ENCODE assay signal across 13 cellular contexts in genomic region chr21:46633561-46633960, GRCh38. TPM values are rescaled to one million over a fixed set of nuclear protein-coding genes. Genes with fewer than 3 reads are reported as not detected.
A peak's percentile ranks its signal among the peaks of the same experiment; 100 is the strongest.
DNase-seq lines count a peak whose midpoint lies in the region; ATAC-seq and TF ChIP-seq lines count a peak whose summit lies in the region.
"Had no signal": no experiment of that assay in that cellular context is flagged by ENCODE, and none has a peak within 500 bp of the region (broad histone marks: within the 10 kb centered on the region; RNA-seq: fewer than 3 reads in every experiment).

No MANE protein-coding gene starts in this region.

- H2AFZ ChIP-seq in hepatocyte, result no peak overlapping the region

- H3K27ac ChIP-seq in hepatocyte, result peak overlapping the region; percentile 98

- peaks cover 10% of the 10 kb centered on the region for H4K20me1 ChIP-seq in hepatocyte (ENCODE audit: insufficient read depth, poor library complexity, severe bottlenecking)

- H3K79me2 ChIP-seq in hepatocyte, result peaks cover 27% of the 10 kb centered on the region

- no peak for TF ChIP-seq CTCF in activated CD8-positive, alpha-beta T cell treated with anti-CD3 and anti-CD28 coated beads for 36 hours (IDR thresholded peaks at IDR 0.05)
- no peak for TF ChIP-seq CTCF in hepatocyte (IDR thresholded peaks at IDR 0.05; ENCODE audit: poor library complexity)
- no peak for TF ChIP-seq CTCF in type B pancreatic cell (conservative IDR thresholded peaks at IDR 0.05)
- no peak for TF ChIP-seq CTCF in HFFc6 (IDR thresholded peaks at IDR 0.05)

- peaks cover 26% of the 10 kb centered on the region for H3K4me1 ChIP-seq in hepatocyte (ENCODE audit: insufficient read depth)

- H3K36me3 Mint-ChIP-seq in activated CD8-positive, alpha-beta T cell treated with anti-CD3 and anti-CD28 coated beads for 36 hours (ENCODE audit: low read depth), result peaks cover 8% of the 10 kb centered on the region
- H3K36me3 Mint-ChIP-seq in type B pancreatic cell (peaks cover 4% of the 10 kb centered on the region), HFFc6 (ENCODE audit: low read depth) (peaks cover 14% of the 10 kb centered on the region)

- peak in 5 of 6 experiments; percentile 37 to 85 (median 64) for DNase-seq in stimulated activated naive CD4-positive, alpha-beta T cell (lab: John Stamatoyannopoulos, UW)
- DNase-seq in stimulated activated naive CD4-positive, alpha-beta T cell treated with Interleukin-2 at 50 U/mL for 16 hours (lab: John Stamatoyannopoulos, UW), result no peak
- peak; percentile 39 for DNase-seq in activated CD8-positive, alpha-beta T cell treated with anti-CD3 and anti-CD28 coated beads for 36 hours
- DNase-seq in hepatocyte (ENCODE audit: low spot score), result no peak
- DNase-seq in type B pancreatic cell (ENCODE audit: extremely low spot score, unreplicated experiment), result no peak
- no peak for DNase-seq in NCI-H1105 treated with DMSO at 0.1 percent for 48 hours (lab: John Stamatoyannopoulos, UW)
- DNase-seq in NCI-H2171 treated with DMSO at 0.1 percent for 48 hours (lab: John Stamatoyannopoulos, UW), result no peak
- DNase-seq in HFFc6, result no peak
- DNase-seq: mammary epithelial cell, occipital lobe, T1000, uterus had no signal

- H3K4me2 ChIP-seq in hepatocyte, result no peak overlapping the region

- H3K27ac Mint-ChIP-seq in activated CD8-positive, alpha-beta T cell treated with anti-CD3 and anti-CD28 coated beads for 36 hours, result peak overlapping the region; percentile 97
- H3K27ac Mint-ChIP-seq in type B pancreatic cell, result no peak overlapping the region
- no peak overlapping the region for H3K27ac Mint-ChIP-seq in HFFc6

- no peaks in the 10 kb centered on the region for H3K9me2 ChIP-seq in hepatocyte (replicated peaks; ENCODE audit: insufficient read depth)

- H3K4me3 Mint-ChIP-seq in activated CD8-positive, alpha-beta T cell treated with anti-CD3 and anti-CD28 coated beads for 36 hours, result peak overlapping the region; percentile 93
- H3K4me3 Mint-ChIP-seq in type B pancreatic cell (peak overlapping the region; percentile 51), HFFc6 (no peak overlapping the region)

- 78% methylated on average over 5 of the region's 5 CpGs for WGBS in hepatocyte (ENCODE audit: low lambda C conversion rate, missing lambda C conversion rate)

- H3K36me3 ChIP-seq in hepatocyte (replicated peaks; ENCODE audit: insufficient read depth, low read depth), result no peaks in the 10 kb centered on the region
- H3K36me3 ChIP-seq: uterus had no signal

- POLR2A ChIA-PET in activated CD8-positive, alpha-beta T cell treated with anti-CD3 and anti-CD28 coated beads for 36 hours (lab: Charles Lee), result interaction anchor here (0.9 to 7.4 kb wide), 8 partner anchors 13 to 177 kb away, joined by 3 to 52 read pairs (median 8); partner anchors contain the start of gene DIP2A

- intact Hi-C loops in activated CD8-positive, alpha-beta T cell treated with anti-CD3 and anti-CD28 coated beads for 36 hours (cut with micrococcal nuclease), result no loop called here

- H3K4me1 Mint-ChIP-seq in activated CD8-positive, alpha-beta T cell treated with anti-CD3 and anti-CD28 coated beads for 36 hours (ENCODE audit: low read depth), result peaks cover 53% of the 10 kb centered on the region
- H3K4me1 Mint-ChIP-seq in type B pancreatic cell (ENCODE audit: unreplicated experiment) (peaks cover 25% of the 10 kb centered on the region), HFFc6 (ENCODE audit: low read depth) (peaks cover 35% of the 10 kb centered on the region)

- H3K9me3 ChIP-seq in hepatocyte (ENCODE audit: low read depth), result no peaks in the 10 kb centered on the region
- H3K9me3 ChIP-seq: uterus had no signal

- CTCF ChIA-PET in activated CD8-positive, alpha-beta T cell treated with anti-CD3 and anti-CD28 coated beads for 36 hours (lab: Charles Lee), result interaction anchor here (1.4 to 6.4 kb wide), 4 partner anchors 10 to 80 kb away, joined by 3 to 22 read pairs (median 4); no protein-coding TSS in a partner anchor

- H3K9me3 Mint-ChIP-seq in activated CD8-positive, alpha-beta T cell treated with anti-CD3 and anti-CD28 coated beads for 36 hours, result no peaks in the 10 kb centered on the region
- H3K9me3 Mint-ChIP-seq in type B pancreatic cell, result no peaks in the 10 kb centered on the region
- H3K9me3 Mint-ChIP-seq in HFFc6, result no peaks in the 10 kb centered on the region

- no peaks in the 10 kb centered on the region for H3K27me3 Mint-ChIP-seq in activated CD8-positive, alpha-beta T cell treated with anti-CD3 and anti-CD28 coated beads for 36 hours
- H3K27me3 Mint-ChIP-seq in type B pancreatic cell, result peaks cover 4% of the 10 kb centered on the region
- peaks cover 4% of the 10 kb centered on the region; the same call in 1 of the 2 replicates for H3K27me3 Mint-ChIP-seq in HFFc6 (ENCODE audit: insufficient read depth)

- ATAC-seq in activated CD8-positive, alpha-beta T cell treated with anti-CD3 and anti-CD28 coated beads for 36 hours, result no peak

- no peak overlapping the region for H3K4me3 ChIP-seq in hepatocyte
- H3K4me3 ChIP-seq: uterus had no signal

- no peaks in the 10 kb centered on the region for H3K27me3 ChIP-seq in hepatocyte
- H3K27me3 ChIP-seq: uterus had no signal

RNA-seq across cellular contexts. Expression of gene PRMT2, which starts 1.9 kb away (rescaled TPM):
- 10 to 100 TPM; 54.4 to 58.2 TPM for total RNA-seq in activated CD8-positive, alpha-beta T cell treated with anti-CD3 and anti-CD28 coated beads for 36 hours
- total RNA-seq in hepatocyte (79.7 and 86.5 TPM in 2 replicates), type B pancreatic cell (ENCODE audit: low replicate concordance) (63.4 and 74.8 TPM in 2 replicates)
- polyA plus RNA-seq in hepatocyte, result 98.1 and 108 TPM in 2 replicates
- total RNA-seq in HFFc6 (2021; fragmentation: NEBNext Ultra II Directional; extraction: Animal tissue kit (Norgen Biotek cat#: 25700)), result 100 to 1,000 TPM in 4 of 6 experiments, 10 to 100 TPM in 2; 98.9 to 111 (median 105) TPM

RNA-seq across cellular contexts. Expression of gene S100B, which starts 28.7 kb away (rescaled TPM):
- 1 to 10 TPM; 2.7 to 3.0 TPM for total RNA-seq in activated CD8-positive, alpha-beta T cell treated with anti-CD3 and anti-CD28 coated beads for 36 hours
- not detected in 2 replicates for total RNA-seq in hepatocyte
- not detected in 2 replicates for polyA plus RNA-seq in hepatocyte
- total RNA-seq in type B pancreatic cell (ENCODE audit: low replicate concordance), result 5.5 TPM in 1 of 2 replicates, not detected in the other
- not detected for total RNA-seq in HFFc6 (2021; fragmentation: NEBNext Ultra II Directional; extraction: Animal tissue kit (Norgen Biotek cat#: 25700))
- total RNA-seq: epithelial cell of proximal tubule had no signal

Comparison
In these comparisons a context has a peak if more than half of its experiments do, and no peak if none do; other contexts are left out.
1. DNase-seq: peak in stimulated activated naive CD4-positive, alpha-beta T cell (5 of 6) and activated CD8-positive, alpha-beta T cell treated with anti-CD3 and anti-CD28 coated beads for 36 hours (single experiment); none in stimulated activated naive CD4-positive, alpha-beta T cell treated with Interleukin-2 at 50 U/mL for 16 hours (single experiment), hepatocyte (single experiment), type B pancreatic cell (single experiment), NCI-H1105 treated with DMSO at 0.1 percent for 48 hours (single experiment), NCI-H2171 treated with DMSO at 0.1 percent for 48 hours (single experiment) and HFFc6 (single experiment).